In genomic region chr21:42739061-42739931, GRCh38 we compare ENCODE assay signal across 1 cellular context.
A peak's percentile ranks its signal among the peaks of the same experiment; 100 is the strongest.
TF ChIP-seq lines count a peak whose summit lies in the region.

No MANE protein-coding gene starts in this region.

TF ChIP-seq in HepG2, 621 proteins besides CTCF, POLR2A, EP300 and RAD21 (continued from another document and continues in another):
- peak; percentile 30; the same call in 1 of the 2 replicates for TF ChIP-seq AHDC1 (CRISPR knock-in tag; IDR thresholded peaks at IDR 0.05; ENCODE audit: borderline replicate concordance)
- 0 out of 2 replicates have a peak, but pooled peaks have one; percentile 39 for TF ChIP-seq RCOR2 (CRISPR knock-in tag; IDR thresholded peaks at IDR 0.05)
- no peak for TF ChIP-seq ZNF691 (CRISPR knock-in tag; IDR thresholded peaks at IDR 0.05; ENCODE audit: borderline replicate concordance, low read depth)
- no peak for TF ChIP-seq SMAD3 (CRISPR knock-in tag; IDR thresholded peaks at IDR 0.05)
- peak; percentile 24; the same call in 1 of the 2 replicates for TF ChIP-seq HOMEZ (CRISPR knock-in tag; IDR thresholded peaks at IDR 0.05; ENCODE audit: low read depth)
- 0 out of 2 replicates have a peak, but pooled peaks have one; percentile 38 for TF ChIP-seq SP4 (CRISPR knock-in tag; IDR thresholded peaks at IDR 0.05)
- no peak for TF ChIP-seq ARID2 (CRISPR knock-in tag; IDR thresholded peaks at IDR 0.05; ENCODE audit: borderline replicate concordance)
- peak; percentile 65 for TF ChIP-seq FOXA3 (CRISPR knock-in tag; IDR thresholded peaks at IDR 0.05)
- peak; percentile 53 for TF ChIP-seq TEAD3 (CRISPR knock-in tag; optimal IDR thresholded peaks at IDR 0.05; ENCODE audit: borderline replicate concordance)
- peak; percentile 31; the same call in 1 of the 2 replicates for TF ChIP-seq GATAD2A (CRISPR knock-in tag; IDR thresholded peaks at IDR 0.05)
- 0 out of 2 replicates have a peak, but pooled peaks have one; percentile 14 for TF ChIP-seq PBX2 (CRISPR knock-in tag; IDR thresholded peaks at IDR 0.05)
- no peak for TF ChIP-seq ZNF607 (CRISPR knock-in tag; IDR thresholded peaks at IDR 0.05; ENCODE audit: borderline replicate concordance)
- peak; percentile 29; the same call in 1 of the 2 replicates for TF ChIP-seq TBX2 (CRISPR knock-in tag; IDR thresholded peaks at IDR 0.05; ENCODE audit: borderline replicate concordance)
- TF ChIP-seq MTA1 (CRISPR knock-in tag; IDR thresholded peaks at IDR 0.05; ENCODE audit: borderline replicate concordance) = peak; percentile 42; the same call in 1 of the 2 replicates
- peak; percentile 35; the same call in 1 of the 2 replicates for TF ChIP-seq ZNF580 (CRISPR knock-in tag; IDR thresholded peaks at IDR 0.05; ENCODE audit: borderline replicate concordance, low read depth)
- TF ChIP-seq ETV5 (CRISPR knock-in tag; IDR thresholded peaks at IDR 0.05; ENCODE audit: borderline replicate concordance) = peak; percentile 28; the same call in 1 of the 2 replicates
- no peak for TF ChIP-seq KDM2A (CRISPR knock-in tag; IDR thresholded peaks at IDR 0.05; ENCODE audit: borderline replicate concordance, low read depth)
- peak; percentile 54 for TF ChIP-seq SAP130 (CRISPR knock-in tag; IDR thresholded peaks at IDR 0.05; ENCODE audit: low read depth)
- no peak for TF ChIP-seq ZNF207 (IDR thresholded peaks at IDR 0.05; ENCODE audit: borderline replicate concordance)
- TF ChIP-seq CHCHD3 (CRISPR knock-in tag; IDR thresholded peaks at IDR 0.05) = no peak
- no peak for TF ChIP-seq ZNF883 (CRISPR knock-in tag; IDR thresholded peaks at IDR 0.05; ENCODE audit: not compliant biosample characterization)
- 0 out of 2 replicates have a peak, but pooled peaks have one; percentile 20 for TF ChIP-seq ZNF263 (CRISPR knock-in tag; IDR thresholded peaks at IDR 0.05)
- TF ChIP-seq RBFOX2 (IDR thresholded peaks at IDR 0.05; ENCODE audit: low read depth, low read length) = peak; percentile 42; the same call in 1 of the 2 replicates
- no peak for TF ChIP-seq PAX8 (CRISPR knock-in tag; IDR thresholded peaks at IDR 0.05; ENCODE audit: borderline replicate concordance)
- TF ChIP-seq CEBPG (CRISPR knock-in tag; IDR thresholded peaks at IDR 0.05) = 0 out of 2 replicates have a peak, but pooled peaks have one; percentile 16
- TF ChIP-seq LCORL (IDR thresholded peaks at IDR 0.05) = no peak
- TF ChIP-seq LCORL (CRISPR knock-in tag; IDR thresholded peaks at IDR 0.05) = peak; percentile 73
- 0 out of 2 replicates have a peak, but pooled peaks have one; percentile 32 for TF ChIP-seq NR0B2 (CRISPR knock-in tag; IDR thresholded peaks at IDR 0.05)
- 0 out of 2 replicates have a peak, but pooled peaks have one; percentile 31 for TF ChIP-seq ZBTB20 (CRISPR knock-in tag; IDR thresholded peaks at IDR 0.05; ENCODE audit: borderline replicate concordance, low read depth)
- 0 out of 2 replicates have a peak, but pooled peaks have one; percentile 9 for TF ChIP-seq ARID3A (IDR thresholded peaks at IDR 0.05; ENCODE audit: low read depth, low read length)
- TF ChIP-seq ZNF768 (CRISPR knock-in tag; IDR thresholded peaks at IDR 0.05) = 0 out of 2 replicates have a peak, but pooled peaks have one; percentile 12
- TF ChIP-seq RBAK (CRISPR knock-in tag; IDR thresholded peaks at IDR 0.05) = no peak
- peak; percentile 43; the same call in 1 of the 2 replicates for TF ChIP-seq RARA (CRISPR knock-in tag; IDR thresholded peaks at IDR 0.05)
- TF ChIP-seq MED1 (CRISPR knock-in tag; IDR thresholded peaks at IDR 0.05) = peak; percentile 62
- peak; percentile 34; the same call in 1 of the 2 replicates for TF ChIP-seq ELF3 (CRISPR knock-in tag; IDR thresholded peaks at IDR 0.05)
- 0 out of 2 replicates have a peak, but pooled peaks have one; percentile 35 for TF ChIP-seq ZNF317 (CRISPR knock-in tag; IDR thresholded peaks at IDR 0.05)
- TF ChIP-seq NCOA2 (CRISPR knock-in tag; IDR thresholded peaks at IDR 0.05) = 0 out of 2 replicates have a peak, but pooled peaks have one; percentile 16
- TF ChIP-seq HNF1A (IDR thresholded peaks at IDR 0.05; ENCODE audit: low read depth) = no peak
- no peak for TF ChIP-seq HNF1A (CRISPR knock-in tag; IDR thresholded peaks at IDR 0.05; ENCODE audit: borderline replicate concordance)
- TF ChIP-seq SRF (IDR thresholded peaks at IDR 0.05; ENCODE audit: low read depth, low read length) = peak; percentile 42; the same call in 1 of the 2 replicates
- TF ChIP-seq PHF8 (CRISPR knock-in tag; IDR thresholded peaks at IDR 0.05) = peak; percentile 37
- TF ChIP-seq MIXL1 (CRISPR knock-in tag; IDR thresholded peaks at IDR 0.05) = peak; percentile 15; the same call in 1 of the 2 replicates
- no peak for TF ChIP-seq SOX13 (IDR thresholded peaks at IDR 0.05)
- peak in 1 of 2 experiments; percentile 51; a peak in 1 of 4 replicates for TF ChIP-seq SOX13 (CRISPR knock-in tag; conservative IDR thresholded peaks at IDR 0.05 in 1 of 2, IDR thresholded peaks at IDR 0.05 in 1 of 2)
- TF ChIP-seq ZNF784 (CRISPR knock-in tag; IDR thresholded peaks at IDR 0.05; ENCODE audit: borderline replicate concordance) = 0 out of 2 replicates have a peak, but pooled peaks have one; percentile 9
- TF ChIP-seq HNF4G (IDR thresholded peaks at IDR 0.05; ENCODE audit: borderline replicate concordance, low read depth, low read length) = peak; percentile 57; the same call in 1 of the 2 replicates
- TF ChIP-seq HNF4G (CRISPR knock-in tag; IDR thresholded peaks at IDR 0.05; ENCODE audit: borderline replicate concordance, low read depth) = peak; percentile 31; the same call in 1 of the 2 replicates
- peak; percentile 17 for TF ChIP-seq HNRNPLL (IDR thresholded peaks at IDR 0.05; ENCODE audit: low read depth, low read length, poor library complexity, severe bottlenecking)
- TF ChIP-seq HNF4A (CRISPR knock-in tag; IDR thresholded peaks at IDR 0.05) = peak; percentile 83
